2 cellular contexts compared by ENCODE assay signal in genomic region chr16:1325261-1325660, GRCh38.
TF ChIP-seq lines count a peak whose summit lies in the region.

No MANE protein-coding gene starts in this region.

TF ChIP-seq in A549, 52 proteins besides CTCF, POLR2A, EP300 and RAD21 (continued from another document):
- TF ChIP-seq MAX (IDR thresholded peaks at IDR 0.05) (no peak), POLR2AphosphoS2 (conservative IDR thresholded peaks at IDR 0.05; ENCODE audit: low read length) (no peak; the same call in 1 of the 2 replicates), USF2 (IDR thresholded peaks at IDR 0.05) (no peak), ZC3H11A (IDR thresholded peaks at IDR 0.05) (no peak), ESRRA (IDR thresholded peaks at IDR 0.05; ENCODE audit: borderline replicate concordance, low read length) (no peak), RCOR1 (IDR thresholded peaks at IDR 0.05; ENCODE audit: low read depth, low read length) (no peak), FOSB (CRISPR knock-in tag; IDR thresholded peaks at IDR 0.05) (no peak), ELK1 (IDR thresholded peaks at IDR 0.05; ENCODE audit: low read depth, low read length) (no peak), EHMT2 (IDR thresholded peaks at IDR 0.05; ENCODE audit: low read depth) (no peak), ZFP36 (IDR thresholded peaks at IDR 0.05; ENCODE audit: borderline replicate concordance, partially characterized antibody) (no peak), SMC3 (IDR thresholded peaks at IDR 0.05) (no peak), JUNB (IDR thresholded peaks at IDR 0.05) (no peak)
TF ChIP-seq in A549: peak in this region for 0.

TF ChIP-seq in SK-N-SH treated with all-trans-retinoic acid at 6 μM for 48 hours, 23 proteins besides CTCF, POLR2A, EP300 and RAD21 (continued from another document):
- TF ChIP-seq CSRNP3 (CRISPR knock-in tag; IDR thresholded peaks at IDR 0.05) (no peak), ISL1 (CRISPR knock-in tag; IDR thresholded peaks at IDR 0.05) (no peak), BACH2 (CRISPR knock-in tag; IDR thresholded peaks at IDR 0.05; ENCODE audit: borderline replicate concordance) (no peak), TSHZ2 (CRISPR knock-in tag; IDR thresholded peaks at IDR 0.05) (no peak), ZNF565 (CRISPR knock-in tag; conservative IDR thresholded peaks at IDR 0.05; ENCODE audit: low read depth) (no peak), PATZ1 (CRISPR knock-in tag; IDR thresholded peaks at IDR 0.05; ENCODE audit: borderline replicate concordance) (no peak), ZNF70 (CRISPR knock-in tag; IDR thresholded peaks at IDR 0.05) (no peak), ZFP3 (CRISPR knock-in tag; IDR thresholded peaks at IDR 0.05) (no peak), SNAI2 (CRISPR knock-in tag; IDR thresholded peaks at IDR 0.05) (no peak), RARB (CRISPR knock-in tag; IDR thresholded peaks at IDR 0.05) (no peak)
TF ChIP-seq in SK-N-SH treated with all-trans-retinoic acid at 6 μM for 48 hours: peak in this region for 0.
